ENCODE assay signal across 9 cellular contexts in the genomic region with DNA sequence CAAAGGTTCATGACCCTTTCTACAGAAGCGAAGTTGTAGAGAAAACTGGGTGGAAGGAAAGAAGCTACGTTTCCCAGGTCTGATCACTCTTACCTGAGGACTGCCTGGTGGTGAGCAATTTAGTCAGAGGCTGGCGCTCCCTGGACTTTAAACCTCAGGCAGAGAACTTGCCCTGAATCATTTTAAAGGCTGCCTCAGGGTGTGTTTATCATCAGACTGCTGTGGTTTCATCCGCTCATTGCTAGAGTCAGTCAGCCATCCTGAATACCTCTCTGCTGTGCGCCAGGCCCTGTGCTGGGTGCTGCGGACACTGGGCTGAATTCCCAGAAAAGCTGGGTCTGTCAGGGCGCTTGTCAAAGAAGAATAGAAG. TPM values are rescaled to one million over a fixed set of nuclear protein-coding genes. Genes with fewer than 3 reads are reported as not detected.
DNase-seq lines count a peak whose midpoint lies in the region; ATAC-seq, FAIRE-seq and TF ChIP-seq lines count a peak whose summit lies in the region.
"Had no signal": no experiment of that assay in that cellular context is flagged by ENCODE, and none has a peak within 500 bp of the region (broad histone marks: within the 10 kb centered on the region; RNA-seq: fewer than 3 reads in every experiment).

No MANE protein-coding gene starts in this region.

- WGBS in mesendoderm (ENCODE audit: extremely low coverage, insufficient coverage, low lambda C conversion rate) = no CpG with 5 or more reads among the region's 7 CpGs

- H3K4me2 ChIP-seq in mesendoderm (ENCODE audit: low read length) = no peak overlapping the region

- H4K8ac ChIP-seq in mesendoderm (ENCODE audit: low read depth, low read length) = no peak overlapping the region

- no peak overlapping the region for H3K27ac ChIP-seq in mesendoderm (ENCODE audit: low read depth, low read length)

- no peak overlapping the region for H2BK5ac ChIP-seq in mesendoderm (ENCODE audit: low read length)

- H4K5ac ChIP-seq in mesendoderm (ENCODE audit: low read length) = no peak overlapping the region

- no peak for ATAC-seq in HG03045 (IDR thresholded peaks at IDR 0.05; ENCODE audit: unreplicated experiment)

- no peak overlapping the region for H3K4ac ChIP-seq in mesendoderm (ENCODE audit: low read depth, low read length)

- H3K79me2 ChIP-seq in mesendoderm (ENCODE audit: control insufficient read depth, insufficient read depth, low read length) = no peaks in the 10 kb centered on the region

- H3K4me3 ChIP-seq in bronchial epithelial cell (ENCODE audit: low read depth, low read length) (no peak overlapping the region), mesendoderm (ENCODE audit: low read length) (no peak overlapping the region)

- H3K56ac ChIP-seq in mesendoderm (ENCODE audit: low read length) = peak overlapping the region; percentile 12

- FAIRE-seq in bronchial epithelial cell (lab: Jason Lieb, UNC) = peak; percentile 99

- DNase-seq in A172 (ENCODE audit: low spot score) (peak; percentile 29), HT1080 (ENCODE audit: low read depth) (peak; percentile 46), bronchial epithelial cell (ENCODE audit: low read depth) (peak; percentile 96), mesendoderm (peak; percentile 25), SHP77 treated with DMSO at 0.1 percent for 48 hours (lab: John Stamatoyannopoulos, UW) (no peak), GF-D8 (lab: John Stamatoyannopoulos, UW) (no peak)
- DNase-seq in stimulated activated CD4-positive, alpha-beta T cell treated with anti-CD3 and anti-CD28 coated beads, Interleukin-4, amount 100 ng/mL, for 1 hour = no peak

- no peak overlapping the region for H2BK15ac ChIP-seq in mesendoderm (replicated peaks; ENCODE audit: low read depth)

- H2BK120ac ChIP-seq in mesendoderm (ENCODE audit: low read depth, low read length) = no peak overlapping the region

- H3K18ac ChIP-seq in mesendoderm (ENCODE audit: low read length) = no peak overlapping the region

- H3K23ac ChIP-seq in mesendoderm (ENCODE audit: low read length) = no peak overlapping the region

- H3K9ac ChIP-seq in mesendoderm (ENCODE audit: low read length) = no peak overlapping the region

- no peak for TF ChIP-seq CTCF in bronchial epithelial cell (IDR thresholded peaks at IDR 0.05; ENCODE audit: insufficient read depth, low read length, severe bottlenecking)

- peaks cover 6% of the 10 kb centered on the region for H3K36me3 ChIP-seq in bronchial epithelial cell (ENCODE audit: control insufficient read depth, insufficient read depth, low read length)
- no peaks in the 10 kb centered on the region for H3K36me3 ChIP-seq in mesendoderm (ENCODE audit: control insufficient read depth, insufficient read depth, low read length)

- no peaks in the 10 kb centered on the region for H3K79me1 ChIP-seq in mesendoderm (ENCODE audit: low read length)

- no peak overlapping the region for H2AK5ac ChIP-seq in mesendoderm (ENCODE audit: low read length)

- H3K27me3 ChIP-seq in bronchial epithelial cell (ENCODE audit: control insufficient read depth, insufficient read depth, low read length) (no peaks in the 10 kb centered on the region), mesendoderm (ENCODE audit: insufficient read depth, low read length, poor library complexity) (no peaks in the 10 kb centered on the region)

- H3K4me1 ChIP-seq in mesendoderm (ENCODE audit: control insufficient read depth, low read depth, low read length) = peaks cover 5% of the 10 kb centered on the region

RNA-seq across cellular contexts. Expression of a gene that starts 2.7 kb away (rescaled TPM):
- 0.12 and 0.21 TPM in 2 replicates for total RNA-seq in A172 (2014; rRNA removed; shearing (Covaris generic))
- 1.2 and 2.8 TPM in 2 replicates for total RNA-seq in HT1080 (2014; rRNA removed; shearing (Covaris generic))
- polyA plus RNA-seq in HT1080 (2015; cell fraction: cytosol; rRNA removed) = 0.67 and 1.3 TPM in 2 replicates
- 1.00 and 1.4 TPM in 2 replicates for polyA plus RNA-seq in HT1080 (2015; cell fraction: nucleus; rRNA removed)
- 2.4 and 2.6 TPM in 2 replicates for total RNA-seq in bronchial epithelial cell
- polyA plus RNA-seq in mesendoderm (2013, experiment 1 of 2) = 13.9 TPM
- 15.1 TPM for polyA plus RNA-seq in mesendoderm (2013, experiment 2 of 2)

RNA-seq across cellular contexts. Expression of a gene that starts 32.0 kb away (rescaled TPM):
- 83.5 and 102 TPM in 2 replicates for total RNA-seq in A172 (2014; rRNA removed; shearing (Covaris generic))
- 48.0 and 51.4 TPM in 2 replicates for total RNA-seq in HT1080 (2014; rRNA removed; shearing (Covaris generic))
- 22.5 and 29.1 TPM in 2 replicates for polyA plus RNA-seq in HT1080 (2015; cell fraction: cytosol; rRNA removed)
- polyA plus RNA-seq in HT1080 (2015; cell fraction: nucleus; rRNA removed) = 99.0 and 99.9 TPM in 2 replicates
- total RNA-seq in bronchial epithelial cell = 7.9 and 18.3 TPM in 2 replicates
- 23.5 TPM for polyA plus RNA-seq in mesendoderm (2013, experiment 1 of 2)
- polyA plus RNA-seq in mesendoderm (2013, experiment 2 of 2) = 20.5 TPM

RNA-seq across cellular contexts. Expression of a gene that starts 38.1 kb away (rescaled TPM):
- not detected in 2 replicates for total RNA-seq in A172 (2014; rRNA removed; shearing (Covaris generic))
- total RNA-seq in HT1080 (2014; rRNA removed; shearing (Covaris generic)) = not detected in 2 replicates
- not detected in 2 replicates for polyA plus RNA-seq in HT1080 (2015; cell fraction: cytosol; rRNA removed)
- polyA plus RNA-seq in HT1080 (2015; cell fraction: nucleus; rRNA removed) = not detected in 2 replicates
- total RNA-seq in bronchial epithelial cell = not detected in 2 replicates
- polyA plus RNA-seq in mesendoderm (2013, experiment 1 of 2) = not detected
- not detected for polyA plus RNA-seq in mesendoderm (2013, experiment 2 of 2)
- total RNA-seq: dermis microvascular lymphatic vessel endothelial cell had no signal

Comparison
In these comparisons a context has a peak if more than half of its experiments do, and no peak if none do; other contexts are left out.
1. DNase-seq: peak in A172 (single experiment), HT1080 (single experiment), bronchial epithelial cell (single experiment) and mesendoderm (single experiment); none in stimulated activated CD4-positive, alpha-beta T cell treated with anti-CD3 and anti-CD28 coated beads, Interleukin-4, amount 100 ng/mL, for 1 hour (single experiment), SHP77 treated with DMSO at 0.1 percent for 48 hours (single experiment) and GF-D8 (single experiment).